ENCODE assay signal across 25 cellular contexts in genomic region chr13:101408992-101409656, GRCh38. TPM values are rescaled to one million over a fixed set of nuclear protein-coding genes. Genes with fewer than 3 reads are reported as not detected.
"Had no signal": no experiment of that assay in that cellular context is flagged by ENCODE, and none has a peak within 500 bp of the region (broad histone marks: within the 10 kb centered on the region; RNA-seq: fewer than 3 reads in every experiment).

No MANE protein-coding gene starts in this region.

- H3K36me3 Mint-ChIP-seq: immature natural killer cell; memory B cell; naive thymus-derived CD4-positive, alpha-beta T cell; stimulated activated naive B cell treated with anti-CD40 and anti-IgM and Interleukin-4, amounts not matched to agents 10 μg/mL and 1 μg/mL and 100 μg/mL, for 72 hours; type B pancreatic cell had no signal

- H3K27me3 Mint-ChIP-seq: memory B cell had no signal

- H3K27ac Mint-ChIP-seq: immature natural killer cell; memory B cell; naive thymus-derived CD4-positive, alpha-beta T cell; natural killer cell treated with Interleukin-12 subunit alpha and Interleukin-12 subunit beta and Interleukin-15 and Interleukin-18, amount 100 ng/mL, for 72 hours; progenitor cell of endocrine pancreas; stimulated activated naive B cell treated with anti-CD40 and anti-IgM and Interleukin-4, amounts not matched to agents 10 μg/mL and 1 μg/mL and 100 μg/mL, for 72 hours; type B pancreatic cell had no signal

- H3K4me3 ChIP-seq: lung, mucosa of descending colon, ovary, skin epidermis, suprapubic skin, tibial artery, uterus had no signal

- ATAC-seq: left lobe of liver; mucosa of descending colon; naive thymus-derived CD4-positive, alpha-beta T cell; natural killer cell treated with Interleukin-12 subunit alpha and Interleukin-12 subunit beta and Interleukin-15 and Interleukin-18, amount 100 ng/mL, for 72 hours; stimulated activated naive B cell treated with anti-CD40 and anti-IgM and Interleukin-4, amounts not matched to agents 10 μg/mL and 1 μg/mL and 100 μg/mL, for 72 hours; stimulated activated naive CD8-positive, alpha-beta T cell treated with anti-CD3 and anti-CD28 coated beads, Interleukin-15, Interleukin-2, amounts not matched to agents 100 U/mL and 50 U/mL, for 24 hours had no signal

- H3K27ac ChIP-seq: ovary, skin epidermis, suprapubic skin, uterus had no signal

- H3K36me3 ChIP-seq: ovary, suprapubic skin, thoracic aorta, tibial artery, uterus had no signal

- H3K4me3 Mint-ChIP-seq: immature natural killer cell; memory B cell; naive thymus-derived CD4-positive, alpha-beta T cell; natural killer cell treated with Interleukin-12 subunit alpha and Interleukin-12 subunit beta and Interleukin-15 and Interleukin-18, amount 100 ng/mL, for 72 hours; stimulated activated naive B cell treated with anti-CD40 and anti-IgM and Interleukin-4, amounts not matched to agents 10 μg/mL and 1 μg/mL and 100 μg/mL, for 72 hours; type B pancreatic cell had no signal

- H3K9me3 Mint-ChIP-seq: stimulated activated naive B cell treated with anti-CD40 and anti-IgM and Interleukin-4, amounts not matched to agents 10 μg/mL and 1 μg/mL and 100 μg/mL, for 72 hours; type B pancreatic cell had no signal

- DNase-seq: hypothalamus; immature natural killer cell; islet precursor cell; midbrain; mucosa of descending colon; naive thymus-derived CD4-positive, alpha-beta T cell; ovary; right cardiac atrium; stimulated activated CD4-positive, alpha-beta T cell treated with anti-CD3 and anti-CD28 coated beads, Interleukin-12 subunit alpha, Interleukin-12 subunit beta, amount 100 ng/mL, for 4 hours; stimulated activated CD4-positive, alpha-beta T cell treated with anti-CD3 and anti-CD28 coated beads, Interleukin-15, amount 100 ng/mL, for 24 hours; stimulated activated CD4-positive, alpha-beta T cell treated with anti-CD3 and anti-CD28 coated beads, Interleukin-2, amount 100 ng/mL, for 24 hours; stimulated activated CD4-positive, alpha-beta T cell treated with anti-CD3 and anti-CD28 coated beads, Interleukin-4, amount 100 ng/mL, for 1 hour; stimulated activated naive B cell treated with anti-CD40 and anti-IgM and Interleukin-4, amounts not matched to agents 10 μg/mL and 1 μg/mL and 100 μg/mL, for 72 hours; stimulated activated naive CD8-positive, alpha-beta T cell treated with anti-CD3 and anti-CD28 coated beads, Interleukin-15, Interleukin-2, amounts not matched to agents 100 U/mL and 50 U/mL, for 24 hours; tibial artery; uterus had no signal

- H3K4me1 ChIP-seq: suprapubic skin, uterus had no signal

- H3K4me1 Mint-ChIP-seq: immature natural killer cell; memory B cell; naive thymus-derived CD4-positive, alpha-beta T cell; stimulated activated naive B cell treated with anti-CD40 and anti-IgM and Interleukin-4, amounts not matched to agents 10 μg/mL and 1 μg/mL and 100 μg/mL, for 72 hours had no signal

- H3K9me3 ChIP-seq: mucosa of descending colon, ovary, suprapubic skin, thoracic aorta, tibial artery, uterus had no signal

- H3K27me3 ChIP-seq: ovary, suprapubic skin, tibial artery, uterus had no signal

RNA-seq across cellular contexts. Expression of gene NALCN, which starts 7.2 kb away (rescaled TPM):
- total RNA-seq: naive thymus-derived CD4-positive, alpha-beta T cell; natural killer cell treated with Interleukin-12 subunit alpha and Interleukin-12 subunit beta and Interleukin-15 and Interleukin-18, amount 100 ng/mL, for 72 hours had no signal

RNA-seq across cellular contexts. Expression of gene ITGBL1, which starts 43.4 kb away (rescaled TPM):
- total RNA-seq: naive thymus-derived CD4-positive, alpha-beta T cell; natural killer cell treated with Interleukin-12 subunit alpha and Interleukin-12 subunit beta and Interleukin-15 and Interleukin-18, amount 100 ng/mL, for 72 hours; progenitor cell of endocrine pancreas had no signal
